In the genomic region with DNA sequence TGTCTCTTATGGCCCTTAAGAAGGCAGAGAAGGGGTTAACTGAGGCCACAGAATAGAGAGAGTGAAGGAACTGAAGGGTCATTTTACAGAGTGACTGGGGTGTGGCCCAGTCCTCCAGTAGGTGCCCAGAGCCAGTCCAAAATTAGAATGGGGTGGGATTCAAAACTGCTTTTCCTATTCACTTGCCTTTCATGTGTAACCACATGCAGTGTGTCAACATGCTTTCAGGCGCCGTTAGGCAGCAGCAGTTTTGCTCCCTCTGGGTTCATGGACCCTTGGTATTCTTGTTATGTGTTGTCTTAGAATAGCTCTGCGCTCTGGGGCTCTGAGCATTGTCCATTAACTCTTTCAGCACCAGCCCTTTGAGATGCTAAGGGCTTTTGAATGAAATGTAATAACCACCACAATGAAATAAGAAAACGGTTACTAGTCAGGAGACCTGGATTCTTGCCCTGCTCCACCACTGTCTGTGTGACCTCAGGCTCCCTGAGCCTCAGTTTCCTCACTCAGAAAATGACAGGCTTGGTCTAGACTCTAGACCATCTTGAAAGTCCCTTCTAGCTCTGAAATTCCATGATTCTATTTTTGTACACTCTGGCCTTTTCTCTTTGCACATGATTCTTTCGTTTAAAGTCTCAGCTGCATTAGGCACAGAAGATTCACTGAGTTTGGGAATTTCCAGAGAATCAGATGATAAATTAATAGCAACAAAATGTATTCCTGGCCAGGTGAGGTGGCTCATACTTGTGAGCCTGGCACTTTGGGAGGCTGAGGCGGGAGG, we compare ENCODE assay signal across 7 cellular contexts.
DNase-seq lines count a peak whose midpoint lies in the region; ATAC-seq and TF ChIP-seq lines count a peak whose summit lies in the region.
"Not testable (repeated sequence)": the region's sequence is repeated elsewhere in the genome, so short reads cannot be mapped to it uniquely, and the experiment has no call there.

No MANE protein-coding gene starts in this region.

- H2BK20ac ChIP-seq in IMR-90 (ENCODE audit: low read depth, low read length), result not testable (repeated sequence)

- H4K5ac ChIP-seq in IMR-90 (ENCODE audit: low read depth, low read length), result not testable (repeated sequence)

- H4K91ac ChIP-seq in IMR-90 (ENCODE audit: insufficient read depth, low read depth, low read length), result not testable (repeated sequence)

- ATAC-seq in IMR-90 (ENCODE audit: low read depth) (peak; percentile 70), Panc1 (peak; percentile 82), heart left ventricle (peak in 3 of 4 donors; percentile 27 to 52 (median 38)), left lung (peak; percentile 53), sciatic nerve (peak; percentile 55)

- H2AK9ac ChIP-seq in IMR-90 (replicated peaks; ENCODE audit: low read depth, low read length, poor library complexity), result not testable (repeated sequence)

- H3K23ac ChIP-seq in IMR-90 (ENCODE audit: low read depth, low read length), result not testable (repeated sequence)

- POLR2A ChIA-PET in IMR-90 (lab: Charles Lee; ENCODE audit: unreplicated experiment); Panc1 (lab: Charles Lee): not testable (repeated sequence)

- BruUV-seq in IMR-90 (replicated peaks; lab: Mats Ljungman, UMichigan); Panc1 (replicated peaks; lab: Mats Ljungman, UMichigan); mammary epithelial cell (replicated peaks; lab: Mats Ljungman, UMichigan): not testable (repeated sequence)

- H4K20me1 ChIP-seq in BLaER1; IMR-90 (ENCODE audit: insufficient read depth, low read length); mammary epithelial cell (ENCODE audit: insufficient read depth, low read length): not testable (repeated sequence)

- not testable (repeated sequence) for H3K9me1 ChIP-seq in IMR-90 (ENCODE audit: insufficient read depth, low read length)

- not testable (repeated sequence) for H2BK5ac ChIP-seq in IMR-90 (ENCODE audit: low read depth, low read length, poor library complexity, severe bottlenecking)

- intact Hi-C loops in IMR-90 (cut with micrococcal nuclease); Panc1 (cut with micrococcal nuclease; ENCODE audit: unreplicated experiment); mammary epithelial cell (cut with micrococcal nuclease); heart left ventricle (cut with DNase I); left lung (cut with DNase I); sciatic nerve (cut with DNase I): not testable (repeated sequence)

- not testable (repeated sequence) for TF ChIP-seq CTCF in IMR-90 (conservative IDR thresholded peaks at IDR 0.05; ENCODE audit: low read depth, low read length); Panc1 (IDR thresholded peaks at IDR 0.05); mammary epithelial cell (conservative IDR thresholded peaks at IDR 0.05 in 1 of 2, IDR thresholded peaks at IDR 0.05 in 1 of 2; ENCODE audit: extremely low read depth in 1 of 2, insufficient read depth in 1 of 2, low read depth in 1 of 2, low read length in 2 of 2); heart left ventricle (IDR thresholded peaks at IDR 0.05); left lung (IDR thresholded peaks at IDR 0.05)

- dilution Hi-C loops in IMR-90 (cut with HindIII; ENCODE audit: low sequenced_read_pairs, unreplicated experiment); mammary epithelial cell (cut with HindIII; ENCODE audit: low sequenced_read_pairs): not testable (repeated sequence)

- H3K14ac ChIP-seq in IMR-90 (replicated peaks; ENCODE audit: low read depth, low read length), result not testable (repeated sequence)

- H3K4me3 ChIP-seq in BLaER1; IMR-90 (ENCODE audit: insufficient read depth, low read depth, low read length); Panc1 (ENCODE audit: low read depth in 2 of 2, low read length in 2 of 2); mammary epithelial cell (replicated peaks in 1 of 3; ENCODE audit: insufficient read depth in 1 of 3, low read depth in 2 of 3, low read length in 3 of 3); heart left ventricle; left lung: not testable (repeated sequence)

- H3K27ac ChIP-seq in BLaER1, result 0 out of 2 replicates have a peak overlapping the region, but pooled peaks have one; percentile 46
- H3K27ac ChIP-seq in IMR-90 (ENCODE audit: insufficient read depth, low read length); Panc1 (ENCODE audit: low read length); mammary epithelial cell (ENCODE audit: insufficient read depth, low read depth, low read length); heart left ventricle; left lung: not testable (repeated sequence)

- H2BK15ac ChIP-seq in IMR-90 (ENCODE audit: low read depth, low read length), result not testable (repeated sequence)

- not testable (repeated sequence) for H3K56ac ChIP-seq in IMR-90 (ENCODE audit: extremely low read depth, insufficient read depth, low read length)

- not testable (repeated sequence) for TF ChIP-seq POLR2A in IMR-90 (IDR thresholded peaks at IDR 0.05; ENCODE audit: low read depth, low read length); heart left ventricle (IDR thresholded peaks at IDR 0.05)

- H2AK5ac ChIP-seq in IMR-90 (ENCODE audit: low read depth, low read length), result not testable (repeated sequence)

- not testable (repeated sequence) for H3K18ac ChIP-seq in IMR-90 (ENCODE audit: low read depth, low read length)

- CTCF ChIA-PET in IMR-90 (lab: Yijun Ruan, JAX); Panc1 (lab: Charles Lee); mammary epithelial cell (lab: Charles Lee; ENCODE audit: low non-redundant PET): not testable (repeated sequence)

- not testable (repeated sequence) for DNase-seq in IMR-90; Panc1 (ENCODE audit: low read depth, low spot score); heart left ventricle; left lung; sciatic nerve (ENCODE audit: low spot score)
- peak; percentile 0 for DNase-seq in mammary epithelial cell

- not testable (repeated sequence) for H3K4ac ChIP-seq in IMR-90 (ENCODE audit: low read depth, low read length)

- not testable (repeated sequence) for H3K9me3 ChIP-seq in BLaER1; IMR-90 (ENCODE audit: control insufficient read depth, insufficient read depth, low read length); Panc1 (ENCODE audit: control insufficient read depth, insufficient read depth, low read depth, low read length); mammary epithelial cell (replicated peaks; ENCODE audit: insufficient read depth, low read length); heart left ventricle; left lung

- not testable (repeated sequence) for H3K27me3 ChIP-seq in BLaER1; IMR-90 (ENCODE audit: control insufficient read depth, insufficient read depth, low read length); Panc1 (ENCODE audit: control insufficient read depth, insufficient read depth, low read length); mammary epithelial cell (ENCODE audit: insufficient read depth, low read length); heart left ventricle; left lung

- not testable (repeated sequence) for H2BK120ac ChIP-seq in IMR-90 (ENCODE audit: low read depth, low read length)

- H3K79me2 ChIP-seq in mammary epithelial cell (ENCODE audit: insufficient read depth, low read length), result not testable (repeated sequence)

- TF ChIP-seq RAD21 in IMR-90 (IDR thresholded peaks at IDR 0.05; ENCODE audit: low read length), result not testable (repeated sequence)

- in situ Hi-C loops in IMR-90 (cut with MboI; ENCODE audit: low sequenced_read_pairs); Panc1 (cut with HindIII; ENCODE audit: low pct_unique_long_range_greater_than_20kb, low sequenced_read_pairs); mammary epithelial cell (cut with MboI; ENCODE audit: low sequenced_read_pairs in 2 of 2): not testable (repeated sequence)

- peaks cover 12% of the 10 kb centered on the region for H3K4me1 ChIP-seq in BLaER1
- H3K4me1 ChIP-seq in IMR-90 (ENCODE audit: control insufficient read depth, insufficient read depth, low read length); Panc1 (ENCODE audit: control insufficient read depth, insufficient read depth, low read length); mammary epithelial cell (ENCODE audit: insufficient read depth, low read length); heart left ventricle; left lung: not testable (repeated sequence)

- H3K79me1 ChIP-seq in IMR-90 (ENCODE audit: low read depth in 1 of 2, low read length in 2 of 2), result not testable (repeated sequence)

- H4K8ac ChIP-seq in IMR-90 (ENCODE audit: low read depth in 2 of 2, low read length in 2 of 2), result not testable (repeated sequence)

- not testable (repeated sequence) for H2AFZ ChIP-seq in IMR-90 (replicated peaks; ENCODE audit: low read length, poor library complexity); mammary epithelial cell (ENCODE audit: low read depth, low read length)

- WGBS in IMR-90 (ENCODE audit: extremely low coverage in 2 of 2, insufficient read length in 1 of 2), 2 experiments, result no CpG with 5 or more reads among the region's 6 CpGs
- WGBS in mammary epithelial cell (ENCODE audit: low coverage, missing lambda C conversion rate), result 94% methylated on average over 2 of the region's 6 CpGs
- 25 to 86% (median 27%) methylated on average over 2 to 5 of the region's 6 CpGs for WGBS in heart left ventricle, 4 donors

- H3K36me3 ChIP-seq in BLaER1; IMR-90 (ENCODE audit: control insufficient read depth, insufficient read depth, low read length); Panc1 (ENCODE audit: control insufficient read depth, insufficient read depth, low read length); mammary epithelial cell (ENCODE audit: insufficient read depth, low read length); heart left ventricle; left lung: not testable (repeated sequence)

- H3K9ac ChIP-seq in BLaER1; IMR-90 (ENCODE audit: low read depth, low read length); mammary epithelial cell (ENCODE audit: insufficient read depth, low read length): not testable (repeated sequence)

- H3K4me2 ChIP-seq in BLaER1, result peak overlapping the region; percentile 53
- not testable (repeated sequence) for H3K4me2 ChIP-seq in IMR-90 (ENCODE audit: low read depth, low read length); mammary epithelial cell (ENCODE audit: insufficient read depth, low read depth, low read length)
